In the genomic region with DNA sequence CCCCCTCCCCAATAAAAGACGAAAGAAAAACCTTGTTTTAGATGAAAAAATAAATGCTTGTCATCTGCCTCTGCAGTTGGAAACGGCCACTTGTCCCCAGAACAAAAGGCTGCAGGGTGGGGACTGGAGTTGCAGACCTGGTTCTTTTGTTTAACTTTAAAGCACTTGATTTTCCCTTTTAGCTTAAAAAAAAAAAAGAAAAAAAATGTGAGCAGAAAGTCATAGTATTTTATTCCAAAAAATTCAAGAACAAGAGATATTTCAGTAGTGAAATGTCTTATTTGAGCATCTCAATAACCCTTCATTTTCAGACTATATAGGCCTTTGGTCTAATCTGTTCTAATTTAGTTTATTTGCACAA, we compare ENCODE assay signal across 9 cellular contexts. TPM values are rescaled to one million over a fixed set of nuclear protein-coding genes. Genes with fewer than 3 reads are reported as not detected.
DNase-seq lines count a peak whose midpoint lies in the region; ATAC-seq and TF ChIP-seq lines count a peak whose summit lies in the region.
"Had no signal": no experiment of that assay in that cellular context is flagged by ENCODE, and none has a peak within 500 bp of the region (broad histone marks: within the 10 kb centered on the region; RNA-seq: fewer than 3 reads in every experiment).

No MANE protein-coding gene starts in this region.

- no peak overlapping the region for H2BK12ac ChIP-seq in trophoblast cell (ENCODE audit: low read length)

- peak overlapping the region; percentile 56 for H2AFZ ChIP-seq in trophoblast cell (ENCODE audit: insufficient read depth, low read length, poor library complexity)

- H3K79me1 ChIP-seq in trophoblast cell (ENCODE audit: low read length) = peaks cover 6% of the 10 kb centered on the region

- H3K9me2 ChIP-seq in DOHH2 (replicated peaks; ENCODE audit: control insufficient read depth, low read length) = no peaks in the 10 kb centered on the region

- TF ChIP-seq CTCF in DOHH2 (IDR thresholded peaks at IDR 0.05; ENCODE audit: low read depth, low read length, poor library complexity, severe bottlenecking) (no peak), esophagus muscularis mucosa (IDR thresholded peaks at IDR 0.05) (no peak)

- no peak overlapping the region for H3K18ac ChIP-seq in trophoblast cell (ENCODE audit: low read length)

- no peak for TF ChIP-seq EP300 in esophagus muscularis mucosa (IDR thresholded peaks at IDR 0.05)

- no peaks in the 10 kb centered on the region for H3K36me3 ChIP-seq in DOHH2 (ENCODE audit: control insufficient read depth, low read length)
- no peaks in the 10 kb centered on the region for H3K36me3 ChIP-seq in SJCRH30
- H3K36me3 ChIP-seq in esophagus muscularis mucosa = no peaks in the 10 kb centered on the region
- peaks cover 0 to 4% of the 10 kb centered on the region in 2 experiments for H3K36me3 ChIP-seq in trophoblast cell (ENCODE audit: control insufficient read depth in 1 of 2, insufficient read depth in 2 of 2, low read length in 2 of 2)

- 0% methylated on average over 2 of the region's 2 CpGs for WGBS in esophagus muscularis mucosa
- no CpG with 5 or more reads among the region's 2 CpGs for WGBS in trophoblast cell (ENCODE audit: extremely low coverage, insufficient coverage, insufficient read length)

- H2BK120ac ChIP-seq in trophoblast cell (ENCODE audit: insufficient read depth, low read length, poor library complexity) = no peak overlapping the region

- H3K4me2 ChIP-seq in DOHH2 (ENCODE audit: low read length) (peak overlapping the region; percentile 35), trophoblast cell (ENCODE audit: low read length) (peak overlapping the region; percentile 88)

- TF ChIP-seq POLR2A in esophagus muscularis mucosa (IDR thresholded peaks at IDR 0.05; ENCODE audit: low read depth) = no peak

- intact Hi-C loops in esophagus muscularis mucosa (cut with DNase I) = loop anchor here (5.0 kb wide), 1 partner anchor 173 kb away; no protein-coding TSS in a partner anchor

- no peak overlapping the region for H2AK5ac ChIP-seq in trophoblast cell (ENCODE audit: low read length)

- H4K20me1 ChIP-seq in DOHH2 (ENCODE audit: control insufficient read depth, insufficient read depth, low read depth, low read length) = no peaks in the 10 kb centered on the region

- H3K4me1 ChIP-seq in DOHH2 (ENCODE audit: control insufficient read depth, low read length) = no peaks in the 10 kb centered on the region
- peaks cover 3% of the 10 kb centered on the region; the same call in 1 of the 2 replicates for H3K4me1 ChIP-seq in SJCRH30
- H3K4me1 ChIP-seq in esophagus muscularis mucosa = peaks cover 7 to 64% (median 56%) of the 10 kb centered on the region in 4 donors
- peaks cover 2 to 4% of the 10 kb centered on the region in 2 experiments for H3K4me1 ChIP-seq in trophoblast cell (ENCODE audit: control insufficient read depth in 1 of 2, insufficient read depth in 2 of 2, low read length in 2 of 2)

- no peaks in the 10 kb centered on the region for H3F3A ChIP-seq in DOHH2 (ENCODE audit: control insufficient read depth, insufficient read depth)

- ATAC-seq in GM18868 (IDR thresholded peaks at IDR 0.05; ENCODE audit: unreplicated experiment) (no peak), HG03442 (IDR thresholded peaks at IDR 0.05; ENCODE audit: unreplicated experiment) (no peak)

- H3K4ac ChIP-seq in trophoblast cell (ENCODE audit: low read depth, low read length) = no peak overlapping the region

- H4K8ac ChIP-seq in trophoblast cell (ENCODE audit: low read depth, low read length) = no peak overlapping the region

- H3K27ac ChIP-seq in DOHH2 (ENCODE audit: low read depth, low read length) (no peak overlapping the region), SJCRH30 (peak overlapping the region; percentile 1; the same call in 1 of the 2 replicates), esophagus muscularis mucosa (replicated peaks in 1 of 4) (peak overlapping the region; percentile 90 to 93 (median 91)), trophoblast cell (ENCODE audit: low read depth, low read length) (no peak overlapping the region)

- H3K27me3 ChIP-seq in DOHH2 (ENCODE audit: control insufficient read depth, low read length) (peaks cover 12% of the 10 kb centered on the region), SJCRH30 (no peaks in the 10 kb centered on the region), esophagus muscularis mucosa (peaks cover 0 to 3% (median 0%) of the 10 kb centered on the region in 4 donors), trophoblast cell (ENCODE audit: insufficient read depth, low read length) (no peaks in the 10 kb centered on the region)

- H2BK5ac ChIP-seq in trophoblast cell (ENCODE audit: low read depth, low read length, poor library complexity) = no peak overlapping the region

- H4K12ac ChIP-seq in trophoblast cell (ENCODE audit: low read depth, low read length) = no peak overlapping the region

- no peak overlapping the region for H4K91ac ChIP-seq in trophoblast cell (ENCODE audit: low read depth, low read length)

- H3K9me3 ChIP-seq in DOHH2 (ENCODE audit: control insufficient read depth, insufficient read depth, low read length) (no peaks in the 10 kb centered on the region), SJCRH30 (replicated peaks) (no peaks in the 10 kb centered on the region), esophagus muscularis mucosa (no peaks in the 10 kb centered on the region), trophoblast cell (ENCODE audit: insufficient read depth, low read depth, low read length) (no peaks in the 10 kb centered on the region)

- no peaks in the 10 kb centered on the region for H3K79me2 ChIP-seq in DOHH2 (ENCODE audit: control insufficient read depth, low read length)
- peaks cover 2% of the 10 kb centered on the region for H3K79me2 ChIP-seq in trophoblast cell (ENCODE audit: control insufficient read depth, insufficient read depth, low read length, poor library complexity)

- no peak overlapping the region for H3K23ac ChIP-seq in trophoblast cell (ENCODE audit: low read length)

- DNase-seq in SJCRH30 (no peak), esophagus muscularis mucosa (ENCODE audit: extremely low spot score) (no peak), trophoblast cell (no peak), SIG-M5 treated with dmso at 0.1 percent for 504 hours (lab: John Stamatoyannopoulos, UW; ENCODE audit: unreplicated experiment) (no peak)
- DNase-seq in stimulated activated CD4-positive, alpha-beta T cell treated with anti-CD3 and anti-CD28 coated beads, Interleukin-4, amount 100 ng/mL, for 24 hours = no peak
- DNase-seq: effector memory CD4-positive, alpha-beta T cell had no signal

- H3K4me3 ChIP-seq in DOHH2 (ENCODE audit: low read length) (peak overlapping the region; percentile 48), SJCRH30 (peak overlapping the region; percentile 68), esophagus muscularis mucosa (peak overlapping the region; percentile 89 to 90 (median 90)), trophoblast cell (ENCODE audit: low read depth, low read length) (peak overlapping the region; percentile 74)

- H3K9ac ChIP-seq in trophoblast cell (ENCODE audit: low read length) = peak overlapping the region; percentile 74

- no peak overlapping the region for H3K14ac ChIP-seq in trophoblast cell (ENCODE audit: low read length)

RNA-seq across cellular contexts. Expression of a gene that starts 1.8 kb away (rescaled TPM):
- total RNA-seq in SJCRH30 (2014; rRNA removed; shearing (Covaris generic)) = 19.0 and 19.2 TPM in 2 replicates
- 1,000 to 10,000 TPM in 2 of 4 donors, 100 to 1,000 TPM in 2; 755 to 1,378 (median 1,096) TPM for total RNA-seq in esophagus muscularis mucosa
- polyA plus RNA-seq in trophoblast cell (2013) = 18.6 and 19.9 TPM in 2 replicates

Comparison
In these comparisons a context has a peak if more than half of its experiments do, and no peak if none do; other contexts are left out.
1. H3K27ac ChIP-seq: peak in SJCRH30 (single experiment) and esophagus muscularis mucosa (4 of 4); none in DOHH2 (single experiment) and trophoblast cell (single experiment).
2. RNA of a gene that starts 1.8 kb away (total RNA-seq): 755 to 1,378 TPM in esophagus muscularis mucosa; 19.0 to 19.2 TPM in SJCRH30; every median in the first group is over 10 times any median in the second.
3. Peak in every context shown above with its lines, with median percentiles within 50 percentile points of each other: H3K4me3 ChIP-seq.